ENCODE assay signal across 31 cellular contexts in the genomic region with DNA sequence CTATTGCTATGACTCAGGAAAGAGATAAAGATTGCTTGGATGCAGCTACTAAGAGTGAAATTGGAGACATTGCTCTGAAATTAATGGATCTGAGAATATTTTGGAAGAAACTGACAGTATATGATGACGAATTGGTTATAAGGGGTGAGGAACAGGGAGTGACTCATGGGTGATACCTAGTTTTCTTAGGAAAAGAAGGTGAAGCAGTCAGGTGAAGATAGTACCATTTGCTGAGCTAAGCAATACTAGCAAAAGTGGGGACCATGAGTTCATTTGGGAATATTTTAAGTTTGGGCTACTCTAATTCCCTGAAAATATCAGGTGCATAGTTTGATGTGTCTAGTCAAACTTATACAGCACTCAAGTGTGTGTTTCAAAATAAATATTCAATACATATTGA.
"Had no signal": no experiment of that assay in that cellular context is flagged by ENCODE, and none has a peak within 500 bp of the region (broad histone marks: within the 10 kb centered on the region; RNA-seq: fewer than 3 reads in every experiment).

No MANE protein-coding gene starts in this region.

- ATAC-seq: activated CD4-positive, alpha-beta T cell treated with anti-CD3 and anti-CD28 coated beads for 36 hours; activated CD8-positive, alpha-beta memory T cell treated with anti-CD3 and anti-CD28 coated beads, Interleukin-2, amount 10 ng/mL, durations not matched to agents 7 days and 5 days; activated CD8-positive, alpha-beta T cell treated with anti-CD3 and anti-CD28 coated beads, Interleukin-2, amount 10 ng/mL, durations not matched to agents 7 days and 5 days; activated naive CD8-positive, alpha-beta T cell treated with anti-CD3 and anti-CD28 coated beads, Interleukin-2, amount 50 U/mL, for 24 hours; body of pancreas; T-helper 17 cell had no signal

- H3K36me3 ChIP-seq: adrenal gland, cardiac muscle cell, colonic mucosa, esophagus squamous epithelium had no signal

- H3K9me3 ChIP-seq: adrenal gland, body of pancreas, colonic mucosa, esophagus squamous epithelium had no signal

- H3K4me3 ChIP-seq: adrenal gland, body of pancreas, cardiac muscle cell, colonic mucosa, esophagus squamous epithelium had no signal

- DNase-seq: activated CD4-positive, alpha-beta memory T cell treated with anti-CD3 and anti-CD28 coated beads for 36 hours; activated CD4-positive, alpha-beta T cell treated with anti-CD3 and anti-CD28 coated beads for 36 hours; activated CD4-positive, alpha-beta T cell treated with anti-CD3 and anti-CD28 coated beads, Interleukin-2, amount 10 ng/mL, durations not matched to agents 24 days and 14 days; activated CD4-positive, CD25-positive, alpha-beta regulatory T cell; activated CD4-positive, CD25-positive, alpha-beta regulatory T cell treated with anti-CD3 and anti-CD28 coated beads, Interleukin-2, amount 50 U/mL, for 72 hours; activated CD8-positive, alpha-beta memory T cell treated with anti-CD3 and anti-CD28 coated beads, Interleukin-2, amount 10 ng/mL, durations not matched to agents 7 days and 5 days; activated CD8-positive, alpha-beta memory T cell treated with anti-CD3 and anti-CD28 coated beads, Interleukin-2, amount 50 U/mL, for 4 hours; activated CD8-positive, alpha-beta T cell treated with anti-CD3 and anti-CD28 coated beads, Interleukin-2, amount 10 ng/mL, durations not matched to agents 7 days and 5 days; activated effector memory CD4-positive, alpha-beta T cell treated with anti-CD3 and anti-CD28 coated beads, Interleukin-2, amount 50 U/mL, for 16 hours; activated naive CD4-positive, alpha-beta T cell treated with anti-CD3 and anti-CD28 coated beads for 36 hours; activated naive CD8-positive, alpha-beta T cell treated with anti-CD3 and anti-CD28 coated beads for 36 hours; activated naive CD8-positive, alpha-beta T cell treated with anti-CD3 and anti-CD28 coated beads, Interleukin-2, amount 50 U/mL, for 24 hours; activated T-cell treated with anti-CD3 and anti-CD28 coated beads, Interleukin-2, amount 50 U/mL, for 1 hour; activated T-cell treated with anti-CD3 and anti-CD28 coated beads, Interleukin-2, amount 50 U/mL, for 48 hours; adrenal gland; amygdala; aorta; body of pancreas; central memory CD4-positive, alpha-beta T cell; cerebellar nuclear complex; colonic mucosa; effector CD8-positive, alpha-beta T cell; esophagus squamous epithelium; head of caudate nucleus; T-helper 17 cell; T1000 had no signal

- H3K27ac ChIP-seq: adrenal gland, body of pancreas, cardiac muscle cell, colonic mucosa, epithelial cell of prostate, esophagus squamous epithelium had no signal

- FAIRE-seq: endometrium, endothelial cell of umbilical vein, frontal cortex had no signal

- H3K27me3 ChIP-seq: adrenal gland, body of pancreas, cardiac muscle cell, colonic mucosa, esophagus squamous epithelium had no signal

- H3K4me1 ChIP-seq: adrenal gland, body of pancreas, esophagus squamous epithelium had no signal
